1 cellular context compared by ENCODE assay signal in genomic region chrX:19127649-19128168, GRCh38.
TF ChIP-seq lines count a peak whose summit lies in the region.

No MANE protein-coding gene starts in this region.

TF ChIP-seq in GM23338, 12 proteins besides CTCF, POLR2A, EP300 and RAD21:
- TF ChIP-seq POLR2AphosphoS5 (IDR thresholded peaks at IDR 0.05; ENCODE audit: low read depth) (no peak), JUNB (IDR thresholded peaks at IDR 0.05; ENCODE audit: unreplicated experiment) (no peak), ZNF114 (CRISPR knock-in tag; IDR thresholded peaks at IDR 0.05) (no peak), ZNF331 (CRISPR knock-in tag; IDR thresholded peaks at IDR 0.05; ENCODE audit: low read depth) (no peak), EZH2phosphoT487 (IDR thresholded peaks at IDR 0.05; ENCODE audit: unreplicated experiment) (no peak), NANOG (IDR thresholded peaks at IDR 0.05; ENCODE audit: borderline replicate concordance) (no peak), ETS1 (IDR thresholded peaks at IDR 0.05) (no peak), ZNF462 (CRISPR knock-in tag; IDR thresholded peaks at IDR 0.05) (no peak), REST (IDR thresholded peaks at IDR 0.05; ENCODE audit: unreplicated experiment) (no peak), EZH2 (IDR thresholded peaks at IDR 0.05; ENCODE audit: low read depth, unreplicated experiment) (no peak), STAT1 (IDR thresholded peaks at IDR 0.05; ENCODE audit: unreplicated experiment) (no peak)
